Comparison of ENCODE assay signal across 11 cellular contexts in the genomic region with DNA sequence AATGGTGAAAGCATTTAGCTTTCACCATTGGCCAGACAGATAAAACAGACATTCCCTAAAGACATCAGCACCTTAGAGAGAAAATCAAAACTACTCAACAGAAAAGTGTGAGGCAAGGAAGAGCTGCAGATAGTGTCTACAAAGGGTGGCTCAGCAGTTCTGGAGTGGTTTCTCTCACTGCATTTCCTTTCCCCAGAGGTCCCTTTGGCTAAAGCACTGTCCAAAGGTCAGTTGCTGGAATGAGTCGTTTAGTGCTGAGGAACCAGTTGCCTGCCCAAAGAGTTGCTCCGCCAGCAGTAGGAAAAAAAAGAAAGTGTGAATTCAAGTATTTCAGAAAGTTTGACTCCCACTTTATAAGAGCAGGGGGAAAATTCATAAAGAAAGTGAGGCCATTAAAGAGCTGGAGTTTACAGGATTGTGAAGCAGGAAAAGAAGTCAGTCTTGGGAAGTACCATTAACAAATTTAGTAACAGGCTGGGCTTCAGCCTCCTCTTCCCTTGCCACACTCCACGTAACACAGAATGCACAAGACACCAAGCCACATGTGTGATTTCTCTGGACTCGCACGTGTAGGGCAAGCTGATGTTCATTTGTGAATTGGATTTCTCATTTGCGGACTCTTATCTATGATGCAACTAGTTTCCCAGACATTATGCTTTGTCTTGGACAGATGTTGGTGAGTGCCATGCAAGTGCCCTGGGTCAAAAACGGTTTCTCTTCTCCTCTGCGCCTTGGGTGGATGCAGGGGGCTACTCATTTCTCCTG.
DNase-seq lines count a peak whose midpoint lies in the region; ATAC-seq and TF ChIP-seq lines count a peak whose summit lies in the region.
"Had no signal": no experiment of that assay in that cellular context is flagged by ENCODE, and none has a peak within 500 bp of the region (broad histone marks: within the 10 kb centered on the region; RNA-seq: fewer than 3 reads in every experiment).

No MANE protein-coding gene starts in this region.

- intact Hi-C loops in CD4-positive, alpha-beta T cell (cut with DNase I, micrococcal nuclease): loop anchor here in 1 of 2 experiments (5.0 kb wide), 1 partner anchor 35 kb away; no protein-coding TSS in a partner anchor
- intact Hi-C loops in mucosa of descending colon (cut with DNase I, micrococcal nuclease): no loop called here
- intact Hi-C loops in lower leg skin (cut with DNase I; ENCODE audit: low total_unique reads): no loop called here

- ATAC-seq in CD4-positive, alpha-beta T cell (ENCODE audit: poor library complexity): no peak
- ATAC-seq in mucosa of descending colon (peak; percentile 96), GM21381 (IDR thresholded peaks at IDR 0.05; ENCODE audit: unreplicated experiment) (no peak)

- H3K27ac Mint-ChIP-seq in CD4-positive, alpha-beta T cell: peak overlapping the region; percentile 34

- H3K9me3 Mint-ChIP-seq in CD4-positive, alpha-beta T cell: peaks cover 2% of the 10 kb centered on the region

- CTCF ChIA-PET in CD4-positive, alpha-beta T cell (lab: Charles Lee): interaction anchor here (1.2 to 2.2 kb wide), 2 partner anchors 9 to 29 kb away, joined by 3 to 8 read pairs; no protein-coding TSS in a partner anchor

- H3K9me3 ChIP-seq in CD4-positive, alpha-beta T cell (ENCODE audit: control insufficient read depth, low read length): no peaks in the 10 kb centered on the region
- no peaks in the 10 kb centered on the region for H3K9me3 ChIP-seq in mucosa of descending colon

- no peak overlapping the region for H3K27ac ChIP-seq in CD4-positive, alpha-beta T cell (ENCODE audit: low read depth, low read length)

- TF ChIP-seq CTCF in CD4-positive, alpha-beta T cell (IDR thresholded peaks at IDR 0.05): no peak
- no peak for TF ChIP-seq CTCF in cardiac fibroblast (IDR thresholded peaks at IDR 0.05; ENCODE audit: low read depth, low read length)
- no peak for TF ChIP-seq CTCF in mucosa of descending colon (IDR thresholded peaks at IDR 0.05)
- no peak for TF ChIP-seq CTCF in lower leg skin (IDR thresholded peaks at IDR 0.05)

- WGBS in lower leg skin, 2 donors: 63 to 65% methylated on average over 8 of the region's 8 CpGs

- peaks cover 84% of the 10 kb centered on the region for H3K4me1 Mint-ChIP-seq in CD4-positive, alpha-beta T cell (ENCODE audit: low read depth)

- no peak for TF ChIP-seq POLR2A in lower leg skin (IDR thresholded peaks at IDR 0.05)

- no peaks in the 10 kb centered on the region for H3K27me3 ChIP-seq in CD4-positive, alpha-beta T cell (ENCODE audit: control insufficient read depth, insufficient read depth, low read length)

- H3K36me3 Mint-ChIP-seq in CD4-positive, alpha-beta T cell (ENCODE audit: low read depth): peaks cover 57% of the 10 kb centered on the region

- H3K27me3 Mint-ChIP-seq in CD4-positive, alpha-beta T cell: no peaks in the 10 kb centered on the region

- DNase-seq in CD4-positive, alpha-beta T cell: no peak
- DNase-seq in HT1080 (ENCODE audit: low read depth): peak; percentile 34
- peak; percentile 63 to 71 for DNase-seq in cardiac fibroblast (ENCODE audit: low read depth in 2 of 2)
- peak in 1 of 3 donors; percentile 62 for DNase-seq in mucosa of descending colon
- DNase-seq in NCI-H69 (lab: John Stamatoyannopoulos, UW): no peak
- DNase-seq in NCI-H1930 (lab: John Stamatoyannopoulos, UW): no peak
- no peak for DNase-seq in lower leg skin (ENCODE audit: low spot score in 2 of 2)
- DNase-seq: DMS 273 treated with DMSO at 0.1 percent for 48 hours; KBM-7; stimulated activated naive CD4-positive, alpha-beta T cell treated with Interleukin-2 at 50 U/mL for 16 hours had no signal

- no peak overlapping the region for H3K4me3 Mint-ChIP-seq in CD4-positive, alpha-beta T cell

- no peaks in the 10 kb centered on the region for H3K36me3 ChIP-seq in mucosa of descending colon (ENCODE audit: low read depth)

- H3K4me3 ChIP-seq in cardiac fibroblast (replicated peaks in 1 of 2; ENCODE audit: low read depth in 2 of 2, low read length in 2 of 2) (no peak overlapping the region), mucosa of descending colon (no peak overlapping the region), lower leg skin (ENCODE audit: low read depth, poor library complexity, severe bottlenecking) (no peak overlapping the region)

- POLR2A ChIA-PET in CD4-positive, alpha-beta T cell (lab: Charles Lee): interaction anchor here (0.8 to 1.9 kb wide), 2 partner anchors 9 to 165 kb away, joined by 3 to 11 read pairs; no protein-coding TSS in a partner anchor

- peaks cover 9% of the 10 kb centered on the region for H3K4me1 ChIP-seq in mucosa of descending colon (ENCODE audit: low read depth)

Comparison
In these comparisons a context has a peak if more than half of its experiments do, and no peak if none do; other contexts are left out.
1. DNase-seq: peak in HT1080 (single experiment) and cardiac fibroblast (2 of 2); none in CD4-positive, alpha-beta T cell (0 of 10), NCI-H69 (single experiment), NCI-H1930 (0 of 2) and lower leg skin (0 of 2).